ENCODE assay signal across 8 cellular contexts in the genomic region with DNA sequence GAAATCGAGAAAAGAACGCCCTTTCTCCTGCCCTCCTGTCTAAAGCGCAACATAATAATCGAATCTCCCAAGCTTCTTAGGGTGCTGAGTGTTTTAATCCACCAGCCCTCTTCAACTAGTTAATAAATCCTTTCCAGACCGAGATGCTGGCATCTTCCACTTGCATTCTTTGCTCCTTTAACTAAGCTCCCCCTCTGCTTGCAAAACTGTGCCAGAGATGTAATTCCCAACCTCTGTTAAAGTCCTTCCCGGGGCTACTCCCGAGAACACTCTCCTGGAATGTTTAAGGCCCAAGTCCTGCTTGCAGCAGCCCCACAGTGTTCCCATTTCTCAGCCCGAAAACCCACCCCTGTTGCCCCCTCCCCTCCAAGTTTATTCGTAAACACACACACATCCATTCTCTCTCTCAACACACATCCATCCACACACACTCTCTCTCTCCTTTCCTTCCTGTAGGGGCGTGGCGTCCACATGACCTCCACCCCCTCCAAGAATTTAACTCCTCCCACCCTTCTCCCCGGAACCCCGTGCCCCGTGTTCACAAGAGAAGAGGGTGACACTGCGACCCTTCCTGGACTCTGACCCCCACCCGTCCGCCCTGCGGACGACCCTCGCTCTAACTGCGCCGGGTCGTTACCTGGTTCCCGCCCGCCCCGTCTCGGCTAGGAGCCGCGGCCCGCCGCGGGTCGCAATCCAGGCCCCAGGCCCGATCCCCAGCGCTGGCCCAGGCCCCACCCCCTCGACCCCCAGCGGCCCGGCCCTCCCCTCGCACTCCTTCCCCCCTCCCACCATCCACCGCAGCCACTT. TPM values are rescaled to one million over a fixed set of nuclear protein-coding genes. Genes with fewer than 3 reads are reported as not detected.
A peak's percentile ranks its signal among the peaks of the same experiment; 100 is the strongest.
DNase-seq lines count a peak whose midpoint lies in the region; ATAC-seq and TF ChIP-seq lines count a peak whose summit lies in the region.

No MANE protein-coding gene starts in this region.

- H2AK5ac ChIP-seq in mesenchymal stem cell (ENCODE audit: low read length, severe bottlenecking) = peak overlapping the region; percentile 31

- H3K4ac ChIP-seq in mesenchymal stem cell (ENCODE audit: low read depth in 1 of 2, low read length in 2 of 2) = peak overlapping the region; percentile 92 to 96

- H2AFZ ChIP-seq in mesenchymal stem cell (ENCODE audit: low read depth, low read length) = peak overlapping the region; percentile 80

- 9% methylated on average over 37 of the region's 40 CpGs for WGBS in mesenchymal stem cell

- H3K14ac ChIP-seq in mesenchymal stem cell (ENCODE audit: low read length in 2 of 2) = no peak overlapping the region

- H3K9me3 ChIP-seq in CD8-positive, alpha-beta T cell (ENCODE audit: low read length) = no peaks in the 10 kb centered on the region
- H3K9me3 ChIP-seq in mesenchymal stem cell (ENCODE audit: control insufficient read depth, low read length) = no peaks in the 10 kb centered on the region

- peak in 6 of 7 experiments; percentile 75 to 91 (median 81) for DNase-seq in CD8-positive, alpha-beta T cell
- peak; percentile 77 for DNase-seq in NCI-H748 treated with DMSO at 0.1 percent for 48 hours (lab: John Stamatoyannopoulos, UW)
- DNase-seq in activated CD4-positive, alpha-beta T cell treated with anti-CD3 and anti-CD28 coated beads, Interleukin-2, amount 50 U/mL, for 48 hours = peak; percentile 78 to 86
- peak; percentile 84 to 89 (median 86) for DNase-seq in effector memory CD8-positive, alpha-beta T cell
- peak; percentile 95 for DNase-seq in mesenchymal stem cell
- peak; percentile 85 for DNase-seq in stimulated activated CD8-positive, alpha-beta memory T cell treated with anti-CD3 and anti-CD28 coated beads, Interleukin-12 subunit alpha, Interleukin-12 subunit beta, amount 100 ng/mL, for 24 hours (ENCODE audit: extremely low read depth)

- peak overlapping the region; percentile 96 for H3K4me3 ChIP-seq in CD8-positive, alpha-beta T cell (ENCODE audit: low read depth, low read length)
- peak overlapping the region; percentile 77 to 94 for H3K4me3 ChIP-seq in mesenchymal stem cell (ENCODE audit: insufficient read depth in 1 of 2, low read depth in 1 of 2, low read length in 2 of 2)

- no peaks in the 10 kb centered on the region for H3K36me3 ChIP-seq in CD8-positive, alpha-beta T cell (ENCODE audit: insufficient read depth, low read length)
- peaks cover 11 to 20% of the 10 kb centered on the region in 2 experiments for H3K36me3 ChIP-seq in mesenchymal stem cell (ENCODE audit: control insufficient read depth in 1 of 2, insufficient read depth in 2 of 2, low read depth in 1 of 2, low read length in 2 of 2)

- H2BK12ac ChIP-seq in mesenchymal stem cell (ENCODE audit: low read length in 2 of 2) = peak overlapping the region; percentile 78 to 80

- intact Hi-C loops in CD8-positive, alpha-beta T cell (cut with DNase I, micrococcal nuclease) = loop anchor here (1.0 to 10.0 kb wide), 11 partner anchors 7 to 517 kb away; a partner anchor contains a TSS

- peak overlapping the region; percentile 84 for H3K4me3 Mint-ChIP-seq in CD8-positive, alpha-beta T cell
- H3K4me3 Mint-ChIP-seq in effector memory CD8-positive, alpha-beta T cell = peak overlapping the region; percentile 84 to 96

- H2BK5ac ChIP-seq in mesenchymal stem cell (ENCODE audit: low read depth, low read length, poor library complexity, severe bottlenecking) = peak overlapping the region; percentile 87

- CTCF ChIA-PET in CD8-positive, alpha-beta T cell (lab: Charles Lee) = interaction anchor here (1.2 to 5.9 kb wide), 3 partner anchors 8 to 25 kb away, joined by 3 to 35 read pairs (median 3); no protein-coding TSS in a partner anchor

- peaks cover 24% of the 10 kb centered on the region for H3K79me1 ChIP-seq in mesenchymal stem cell (replicated peaks; ENCODE audit: low read length, poor library complexity, severe bottlenecking)

- H3K27ac Mint-ChIP-seq in CD8-positive, alpha-beta T cell = peak overlapping the region; percentile 100
- H3K27ac Mint-ChIP-seq in effector memory CD8-positive, alpha-beta T cell = peak overlapping the region; percentile 96 to 98

- peak overlapping the region; percentile 94 for H3K9ac ChIP-seq in mesenchymal stem cell (ENCODE audit: low read length)

- no peaks in the 10 kb centered on the region for H3K27me3 Mint-ChIP-seq in CD8-positive, alpha-beta T cell (ENCODE audit: low read depth)
- no peaks in the 10 kb centered on the region for H3K27me3 Mint-ChIP-seq in effector memory CD8-positive, alpha-beta T cell

- peak overlapping the region; percentile 88 to 96 for H3K18ac ChIP-seq in mesenchymal stem cell (ENCODE audit: low read depth in 1 of 2, low read length in 2 of 2)

- peak overlapping the region; percentile 99 for H4K8ac ChIP-seq in mesenchymal stem cell (ENCODE audit: low read length)

- POLR2A ChIA-PET in CD8-positive, alpha-beta T cell (lab: Charles Lee) = interaction anchor here (0.6 to 8.8 kb wide), 12 partner anchors 9 to 411 kb away, joined by 3 to 134 read pairs (median 4); a partner anchor contains a TSS

- no peaks in the 10 kb centered on the region for H3K9me3 Mint-ChIP-seq in CD8-positive, alpha-beta T cell
- H3K9me3 Mint-ChIP-seq in effector memory CD8-positive, alpha-beta T cell = no peaks in the 10 kb centered on the region

- H3K27me3 ChIP-seq in CD8-positive, alpha-beta T cell (ENCODE audit: insufficient read depth, low read length) = no peaks in the 10 kb centered on the region
- no peaks in the 10 kb centered on the region for H3K27me3 ChIP-seq in mesenchymal stem cell (ENCODE audit: control insufficient read depth in 1 of 2, insufficient read depth in 1 of 2, low read length in 2 of 2)

- H4K91ac ChIP-seq in mesenchymal stem cell (ENCODE audit: low read length) = peak overlapping the region; percentile 96

- H3K23ac ChIP-seq in mesenchymal stem cell (ENCODE audit: low read length in 2 of 2) = peak overlapping the region in 1 of 2 experiments; percentile 48

- peak overlapping the region; percentile 95 for H2BK120ac ChIP-seq in mesenchymal stem cell (ENCODE audit: low read depth, low read length)

- peak overlapping the region; percentile 95 for H2BK15ac ChIP-seq in mesenchymal stem cell (ENCODE audit: low read depth, poor library complexity, severe bottlenecking)

- peak overlapping the region; percentile 98 for H3K27ac ChIP-seq in CD8-positive, alpha-beta T cell (ENCODE audit: low read depth, low read length)
- peak overlapping the region; percentile 95 for H3K27ac ChIP-seq in mesenchymal stem cell (ENCODE audit: low read length, poor library complexity, severe bottlenecking)

- no peak for TF ChIP-seq CTCF in CD8-positive, alpha-beta T cell (IDR thresholded peaks at IDR 0.05)

- H3K4me2 ChIP-seq in mesenchymal stem cell (ENCODE audit: low read length, poor library complexity, severe bottlenecking) = peak overlapping the region; percentile 79

- H3K4me1 Mint-ChIP-seq in CD8-positive, alpha-beta T cell (ENCODE audit: low read depth) = peaks cover 74% of the 10 kb centered on the region
- peaks cover 53 to 60% of the 10 kb centered on the region in 2 donors for H3K4me1 Mint-ChIP-seq in effector memory CD8-positive, alpha-beta T cell (ENCODE audit: low read depth in 2 of 2)

- peak; percentile 74 for ATAC-seq in CD8-positive, alpha-beta T cell
- peak; percentile 57 for ATAC-seq in GM19455 (IDR thresholded peaks at IDR 0.05; ENCODE audit: unreplicated experiment)
- ATAC-seq in HG03565 (IDR thresholded peaks at IDR 0.05; ENCODE audit: unreplicated experiment) = peak; percentile 28
- peak; percentile 66 for ATAC-seq in effector memory CD8-positive, alpha-beta T cell (replicated peaks)

- peaks cover 13% of the 10 kb centered on the region for H3K36me3 Mint-ChIP-seq in CD8-positive, alpha-beta T cell
- peaks cover 36% of the 10 kb centered on the region for H3K36me3 Mint-ChIP-seq in effector memory CD8-positive, alpha-beta T cell (ENCODE audit: insufficient read depth)

- H3K4me1 ChIP-seq in CD8-positive, alpha-beta T cell (ENCODE audit: insufficient read depth, low read length) = peaks cover 58% of the 10 kb centered on the region
- peaks cover 23% of the 10 kb centered on the region for H3K4me1 ChIP-seq in mesenchymal stem cell (ENCODE audit: control insufficient read depth, insufficient read depth, low read depth, low read length)

RNA-seq across cellular contexts. Expression of a gene that starts 7.0 kb away (rescaled TPM):
- total RNA-seq in CD8-positive, alpha-beta T cell = 10 to 100 TPM; 43.5 to 47.5 TPM
- 103 TPM for polyA plus RNA-seq in mesenchymal stem cell (2013, experiment 1 of 2)
- 105 TPM for polyA plus RNA-seq in mesenchymal stem cell (2013, experiment 2 of 2)

RNA-seq across cellular contexts. Expression of a gene that starts 51.5 kb away (rescaled TPM):
- total RNA-seq in CD8-positive, alpha-beta T cell = 10 to 100 TPM; 13.7 to 13.9 TPM
- polyA plus RNA-seq in mesenchymal stem cell (2013, experiment 1 of 2) = 11.2 TPM
- 10.5 TPM for polyA plus RNA-seq in mesenchymal stem cell (2013, experiment 2 of 2)

Comparison
In these comparisons a context has a peak if more than half of its experiments do, and no peak if none do; other contexts are left out.
1. Peak in every context shown above with its lines: DNase-seq, ATAC-seq, H3K4me3 ChIP-seq and H3K27ac ChIP-seq.